In the genomic region with DNA sequence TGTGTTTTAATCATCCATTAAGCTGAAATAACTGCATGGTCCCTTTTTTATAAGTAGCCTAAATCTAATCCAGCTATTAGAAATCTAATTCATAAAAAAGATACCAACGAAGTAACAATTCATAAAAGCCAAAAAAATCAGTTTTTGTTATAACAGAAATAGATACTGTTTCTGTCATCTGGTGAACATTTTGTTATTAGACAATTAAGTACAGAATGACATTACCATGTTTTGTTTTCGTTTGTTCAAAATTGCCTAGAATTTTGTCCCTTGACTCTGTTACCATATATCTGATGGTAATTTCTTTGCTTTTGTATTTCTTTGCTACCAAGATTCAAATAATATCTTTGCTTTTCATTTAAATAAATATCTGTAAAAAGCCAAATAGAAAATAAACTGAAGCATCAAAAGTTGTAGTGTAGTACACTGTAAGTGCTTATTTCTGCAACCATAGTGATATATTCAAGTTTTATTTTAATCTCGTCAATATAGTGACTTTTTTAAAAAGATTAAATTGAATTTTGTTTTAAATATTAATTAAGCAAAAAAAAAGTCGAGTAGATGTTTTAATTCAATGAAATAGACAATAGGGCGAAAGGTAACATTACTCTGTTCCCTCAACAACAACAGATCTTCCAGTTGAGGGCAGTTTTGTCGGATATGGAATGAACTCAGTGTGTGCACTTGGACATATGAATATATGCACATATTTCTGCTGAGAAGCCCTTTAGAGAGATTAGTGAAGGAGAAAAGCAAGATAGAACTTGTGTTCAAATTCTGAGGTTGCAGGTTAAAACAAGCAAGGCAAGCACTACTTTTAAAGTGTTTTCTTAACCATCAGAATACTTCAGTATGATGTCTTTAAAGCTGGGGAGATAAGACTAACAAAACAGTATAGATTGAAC, we compare ENCODE assay signal across 16 cellular contexts.
"Had no signal": no experiment of that assay in that cellular context is flagged by ENCODE, and none has a peak within 500 bp of the region (broad histone marks: within the 10 kb centered on the region; RNA-seq: fewer than 3 reads in every experiment).

No MANE protein-coding gene starts in this region.

- H3K27ac ChIP-seq: heart left ventricle, thoracic aorta, upper lobe of right lung, VCaP had no signal

- H3K36me3 ChIP-seq: heart left ventricle, thoracic aorta, upper lobe of right lung had no signal

- DNase-seq: activated CD4-positive, alpha-beta T cell treated with anti-CD3 and anti-CD28 coated beads, Interleukin-2, amount 50 U/mL, for 48 hours; activated naive CD4-positive, alpha-beta T cell treated with anti-CD3 and anti-CD28 coated beads for 36 hours; activated naive CD8-positive, alpha-beta T cell treated with anti-CD3 and anti-CD28 coated beads, Interleukin-2, amount 50 U/mL, for 24 hours; activated T-cell treated with anti-CD3 and anti-CD28 coated beads, Interleukin-2, amount 50 U/mL, for 1 hour; aorta; cerebellar nuclear complex; effector CD8-positive, alpha-beta T cell; foreskin melanocyte; heart left ventricle; immature natural killer cell; stimulated activated CD4-positive, alpha-beta T cell treated with anti-CD3 and anti-CD28 coated beads, Interleukin-12 subunit alpha, Interleukin-12 subunit beta, amount 100 ng/mL, for 4 hours; stimulated activated CD4-positive, alpha-beta T cell treated with anti-CD3 and anti-CD28 coated beads, Interleukin-2, amount 100 ng/mL, for 24 hours; T-helper 9 cell; upper lobe of right lung had no signal

- H3K4me3 ChIP-seq: heart left ventricle, thoracic aorta, upper lobe of right lung had no signal

- H3K9me3 ChIP-seq: heart left ventricle, thoracic aorta, upper lobe of right lung had no signal

- ATAC-seq: activated naive CD8-positive, alpha-beta T cell treated with anti-CD3 and anti-CD28 coated beads, Interleukin-2, amount 50 U/mL, for 24 hours; heart left ventricle; upper lobe of right lung had no signal
